ENCODE assay signal across 13 cellular contexts in the genomic region with DNA sequence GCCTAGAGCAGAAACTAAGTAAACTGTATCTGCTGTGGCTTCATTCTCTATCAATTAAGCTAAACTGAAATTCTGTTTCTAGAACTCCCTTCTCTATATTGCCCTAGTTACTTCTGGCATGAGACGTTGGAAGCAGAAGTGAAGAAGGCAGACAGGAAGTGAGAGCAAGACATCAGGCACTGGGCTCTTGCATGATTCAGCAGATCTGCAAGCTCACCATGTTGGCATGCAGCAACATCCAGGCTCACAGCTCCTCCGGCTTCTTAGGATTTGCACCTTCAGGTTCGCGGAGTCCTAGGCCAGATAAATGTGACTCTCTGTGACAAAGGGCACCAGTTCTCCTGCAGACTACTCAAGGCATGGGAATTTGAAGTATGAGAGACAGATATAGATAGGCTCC.
A peak's percentile ranks its signal among the peaks of the same experiment; 100 is the strongest.
DNase-seq lines count a peak whose midpoint lies in the region; ATAC-seq, FAIRE-seq and TF ChIP-seq lines count a peak whose summit lies in the region.
"Had no signal": no experiment of that assay in that cellular context is flagged by ENCODE, and none has a peak within 500 bp of the region (broad histone marks: within the 10 kb centered on the region; RNA-seq: fewer than 3 reads in every experiment).

No MANE protein-coding gene starts in this region.

- RAD21 ChIA-PET in GM12878 (lab: Charles Lee; ENCODE audit: unreplicated experiment), result no interaction called here

- peaks cover 24% of the 10 kb centered on the region for H3K9me3 Mint-ChIP-seq in activated T-helper 1 cell treated with anti-CD3 and anti-CD28 coated beads, Interleukin-12 subunit alpha, Interleukin-12 subunit beta, Interleukin-2, Interleukin-4 antibody, amounts not matched to agents 30 ng/mL and 10 ng/mL and 1 ng/mL, durations not matched to agents 14 hours and 24 hours and 36 hours
- peaks cover 12% of the 10 kb centered on the region for H3K9me3 Mint-ChIP-seq in activated naive CD8-positive, alpha-beta T cell treated with anti-CD3 and anti-CD28 coated beads, Interleukin-2, amount 50 U/mL, for 24 hours

- DNase-seq in ELF-1 (ENCODE audit: low read depth, low spot score) (peak; percentile 39), LHCN-M2 (ENCODE audit: low read depth) (peak; percentile 68), GM12878 (ENCODE audit: low read depth, low spot score) (peak; percentile 19), midbrain (lab: John Stamatoyannopoulos, UW) (peak; percentile 23), dedifferentiated amniotic fluid mesenchymal stem cell (ENCODE audit: extremely low spot score) (no peak)
- no peak for DNase-seq in activated T-helper 1 cell treated with anti-CD3 and anti-CD28 coated beads, Interleukin-12 subunit alpha, Interleukin-12 subunit beta, Interleukin-2, Interleukin-4 antibody, amounts not matched to agents 30 ng/mL and 10 ng/mL and 1 ng/mL, durations not matched to agents 14 hours and 24 hours and 36 hours (ENCODE audit: low spot score)
- DNase-seq in effector memory CD4-positive, alpha-beta T cell, result no peak
- DNase-seq in activated naive CD8-positive, alpha-beta T cell treated with anti-CD3 and anti-CD28 coated beads, Interleukin-2, amount 50 U/mL, for 24 hours, result no peak
- DNase-seq: activated CD8-positive, alpha-beta memory T cell treated with anti-CD3 and anti-CD28 coated beads, Interleukin-2, amount 50 U/mL, for 48 hours; left colon; stimulated activated naive CD8-positive, alpha-beta T cell treated with anti-CD3 and anti-CD28 coated beads, Interleukin-15, amount 100 ng/mL, for 72 hours had no signal

- no peak overlapping the region for H3K27ac ChIP-seq in GM12878 (ENCODE audit: control insufficient read depth, insufficient read depth)
- H3K27ac ChIP-seq in effector memory CD4-positive, alpha-beta T cell (ENCODE audit: insufficient read depth, low read length, poor library complexity, severe bottlenecking), result no peak overlapping the region
- H3K27ac ChIP-seq: coronary artery had no signal

- SMC1A ChIA-PET in GM12878 (lab: Charles Lee; ENCODE audit: uncharacterized antibody, unreplicated experiment), result interaction anchor here (1.3 kb wide), 1 partner anchor 47 kb away, joined by 3 read pairs; no protein-coding TSS in a partner anchor

- no peaks in the 10 kb centered on the region for H3K27me3 Mint-ChIP-seq in activated T-helper 1 cell treated with anti-CD3 and anti-CD28 coated beads, Interleukin-12 subunit alpha, Interleukin-12 subunit beta, Interleukin-2, Interleukin-4 antibody, amounts not matched to agents 30 ng/mL and 10 ng/mL and 1 ng/mL, durations not matched to agents 14 hours and 24 hours and 36 hours (ENCODE audit: insufficient read depth)
- H3K27me3 Mint-ChIP-seq in activated naive CD8-positive, alpha-beta T cell treated with anti-CD3 and anti-CD28 coated beads, Interleukin-2, amount 50 U/mL, for 24 hours, result no peaks in the 10 kb centered on the region
- H3K27me3 Mint-ChIP-seq: IgD-negative memory B cell; stimulated activated naive CD8-positive, alpha-beta T cell treated with anti-CD3 and anti-CD28 coated beads, Interleukin-15, amount 100 ng/mL, for 72 hours had no signal

- no peak for TF ChIP-seq EP300 in GM12878 (IDR thresholded peaks at IDR 0.05; ENCODE audit: borderline replicate concordance in 1 of 2, control insufficient read depth in 1 of 2, low read depth in 2 of 2, low read length in 2 of 2)

- BruUV-seq in GM12878 (replicated peaks; lab: Mats Ljungman, UMichigan), result no TSS peak

- no peak overlapping the region for H3K9ac ChIP-seq in GM12878 (ENCODE audit: control insufficient read depth, insufficient read depth, low read length)

- 44% methylated on average over 4 of the region's 4 CpGs for WGBS in GM12878 (ENCODE audit: insufficient coverage, insufficient replicate concordance, low lambda C conversion rate, missing lambda C conversion rate)

- no peaks in the 10 kb centered on the region for H3K36me3 ChIP-seq in GM12878 (ENCODE audit: control insufficient read depth in 2 of 2, insufficient read depth in 2 of 2, low read length in 1 of 2)
- H3K36me3 ChIP-seq in effector memory CD4-positive, alpha-beta T cell (ENCODE audit: control insufficient read depth, insufficient read depth, low read length), result no peaks in the 10 kb centered on the region

- POLR2A ChIA-PET in GM12878 (lab: Charles Lee), result no interaction called here

- H3K4me2 ChIP-seq in GM12878 (ENCODE audit: control insufficient read depth, insufficient read depth), result no peak overlapping the region

- no peak overlapping the region for H2AFZ ChIP-seq in GM12878 (ENCODE audit: control insufficient read depth, low read depth, low read length)

- no peak for TF ChIP-seq RAD21 in GM12878 (IDR thresholded peaks at IDR 0.05; ENCODE audit: insufficient read depth, low read depth, low read length)

- intact Hi-C loops in GM12878 (cut with micrococcal nuclease; ENCODE audit: unreplicated experiment), result no loop called here
- intact Hi-C loops in activated T-helper 1 cell treated with anti-CD3 and anti-CD28 coated beads, Interleukin-12 subunit alpha, Interleukin-12 subunit beta, Interleukin-2, Interleukin-4 antibody, amounts not matched to agents 30 ng/mL and 10 ng/mL and 1 ng/mL, durations not matched to agents 14 hours and 24 hours and 36 hours (cut with micrococcal nuclease), result no loop called here

- no peak for FAIRE-seq in GM12878 (lab: Jason Lieb, UNC)

- in situ Hi-C loops in GM12878 (cut with MboI), result no loop called here

- H3K27ac Mint-ChIP-seq in activated T-helper 1 cell treated with anti-CD3 and anti-CD28 coated beads, Interleukin-12 subunit alpha, Interleukin-12 subunit beta, Interleukin-2, Interleukin-4 antibody, amounts not matched to agents 30 ng/mL and 10 ng/mL and 1 ng/mL, durations not matched to agents 14 hours and 24 hours and 36 hours, result no peak overlapping the region
- H3K27ac Mint-ChIP-seq in activated naive CD8-positive, alpha-beta T cell treated with anti-CD3 and anti-CD28 coated beads, Interleukin-2, amount 50 U/mL, for 24 hours, result no peak overlapping the region
- H3K27ac Mint-ChIP-seq: IgD-negative memory B cell; stimulated activated naive CD8-positive, alpha-beta T cell treated with anti-CD3 and anti-CD28 coated beads, Interleukin-15, amount 100 ng/mL, for 72 hours had no signal

- TF ChIP-seq CTCF in GM12878 (IDR thresholded peaks at IDR 0.05 in 2 of 3, conservative IDR thresholded peaks at IDR 0.05 in 1 of 3; ENCODE audit: control insufficient read depth in 2 of 3, extremely low read depth in 1 of 3, insufficient read depth in 1 of 3, low read depth in 3 of 3, low read length in 3 of 3), result no peak

- no peaks in the 10 kb centered on the region for H3K79me2 ChIP-seq in GM12878 (ENCODE audit: control insufficient read depth, insufficient read depth, low read length)

- no peak overlapping the region for H3K4me3 Mint-ChIP-seq in activated T-helper 1 cell treated with anti-CD3 and anti-CD28 coated beads, Interleukin-12 subunit alpha, Interleukin-12 subunit beta, Interleukin-2, Interleukin-4 antibody, amounts not matched to agents 30 ng/mL and 10 ng/mL and 1 ng/mL, durations not matched to agents 14 hours and 24 hours and 36 hours
- no peak overlapping the region for H3K4me3 Mint-ChIP-seq in activated naive CD8-positive, alpha-beta T cell treated with anti-CD3 and anti-CD28 coated beads, Interleukin-2, amount 50 U/mL, for 24 hours
- H3K4me3 Mint-ChIP-seq: IgD-negative memory B cell; stimulated activated naive CD8-positive, alpha-beta T cell treated with anti-CD3 and anti-CD28 coated beads, Interleukin-15, amount 100 ng/mL, for 72 hours had no signal

- H3K36me3 Mint-ChIP-seq in activated T-helper 1 cell treated with anti-CD3 and anti-CD28 coated beads, Interleukin-12 subunit alpha, Interleukin-12 subunit beta, Interleukin-2, Interleukin-4 antibody, amounts not matched to agents 30 ng/mL and 10 ng/mL and 1 ng/mL, durations not matched to agents 14 hours and 24 hours and 36 hours (ENCODE audit: low read depth), result no peaks in the 10 kb centered on the region
- no peaks in the 10 kb centered on the region for H3K36me3 Mint-ChIP-seq in activated naive CD8-positive, alpha-beta T cell treated with anti-CD3 and anti-CD28 coated beads, Interleukin-2, amount 50 U/mL, for 24 hours (ENCODE audit: low read depth)
- H3K36me3 Mint-ChIP-seq: IgD-negative memory B cell had no signal

- CTCF ChIA-PET in GM12878 (lab: Yijun Ruan, JAX), result no interaction called here

- peak; percentile 88 for ATAC-seq in GM12878
- ATAC-seq in activated naive CD8-positive, alpha-beta T cell treated with anti-CD3 and anti-CD28 coated beads, Interleukin-2, amount 50 U/mL, for 24 hours, result no peak
- ATAC-seq: left colon; stimulated activated naive CD8-positive, alpha-beta T cell treated with anti-CD3 and anti-CD28 coated beads, Interleukin-15, amount 100 ng/mL, for 72 hours had no signal

- H3K4me3 ChIP-seq in GM12878, result no peak overlapping the region
- no peak overlapping the region for H3K4me3 ChIP-seq in effector memory CD4-positive, alpha-beta T cell (ENCODE audit: insufficient read depth, low read depth, low read length, poor library complexity, severe bottlenecking)
- H3K4me3 ChIP-seq: coronary artery had no signal

- no peaks in the 10 kb centered on the region for H4K20me1 ChIP-seq in GM12878 (ENCODE audit: control insufficient read depth, insufficient read depth)

- H3K4me1 Mint-ChIP-seq in activated T-helper 1 cell treated with anti-CD3 and anti-CD28 coated beads, Interleukin-12 subunit alpha, Interleukin-12 subunit beta, Interleukin-2, Interleukin-4 antibody, amounts not matched to agents 30 ng/mL and 10 ng/mL and 1 ng/mL, durations not matched to agents 14 hours and 24 hours and 36 hours (ENCODE audit: low read depth), result no peaks in the 10 kb centered on the region
- no peaks in the 10 kb centered on the region for H3K4me1 Mint-ChIP-seq in activated naive CD8-positive, alpha-beta T cell treated with anti-CD3 and anti-CD28 coated beads, Interleukin-2, amount 50 U/mL, for 24 hours
- H3K4me1 Mint-ChIP-seq: IgD-negative memory B cell; stimulated activated naive CD8-positive, alpha-beta T cell treated with anti-CD3 and anti-CD28 coated beads, Interleukin-15, amount 100 ng/mL, for 72 hours had no signal

- TF ChIP-seq POLR2A in GM12878 (IDR thresholded peaks at IDR 0.05; ENCODE audit: low read depth, low read length), result no peak

- no peaks in the 10 kb centered on the region for H3K27me3 ChIP-seq in GM12878 (replicated peaks in 1 of 2; ENCODE audit: control insufficient read depth in 2 of 2, insufficient read depth in 2 of 2, low read length in 1 of 2)
- no peaks in the 10 kb centered on the region for H3K27me3 ChIP-seq in effector memory CD4-positive, alpha-beta T cell (replicated peaks; ENCODE audit: control insufficient read depth, insufficient read depth, low read length, poor library complexity, severe bottlenecking)

- no peaks in the 10 kb centered on the region for H3K4me1 ChIP-seq in GM12878 (ENCODE audit: control insufficient read depth, insufficient read depth, low read length)
- no peaks in the 10 kb centered on the region for H3K4me1 ChIP-seq in effector memory CD4-positive, alpha-beta T cell (ENCODE audit: control insufficient read depth, insufficient read depth, low read length, poor library complexity, severe bottlenecking)

- H3K9me3 ChIP-seq in GM12878 (replicated peaks; ENCODE audit: control insufficient read depth, insufficient read depth, low read length), result no peaks in the 10 kb centered on the region
- H3K9me3 ChIP-seq in effector memory CD4-positive, alpha-beta T cell (ENCODE audit: control insufficient read depth, low read length), result no peaks in the 10 kb centered on the region

TF ChIP-seq in GM12878, 131 proteins besides CTCF, POLR2A, EP300 and RAD21 (continues in another document):
- TF ChIP-seq IKZF2 (IDR thresholded peaks at IDR 0.05), result no peak

Comparison
In these comparisons a context has a peak if more than half of its experiments do, and no peak if none do; other contexts are left out.
1. DNase-seq: peak in ELF-1 (single experiment), LHCN-M2 (single experiment), GM12878 (single experiment) and midbrain (single experiment); none in dedifferentiated amniotic fluid mesenchymal stem cell (single experiment), activated T-helper 1 cell treated with anti-CD3 and anti-CD28 coated beads, Interleukin-12 subunit alpha, Interleukin-12 subunit beta, Interleukin-2, Interleukin-4 antibody, amounts not matched to agents 30 ng/mL and 10 ng/mL and 1 ng/mL, durations not matched to agents 14 hours and 24 hours and 36 hours (single experiment), effector memory CD4-positive, alpha-beta T cell (0 of 3) and activated naive CD8-positive, alpha-beta T cell treated with anti-CD3 and anti-CD28 coated beads, Interleukin-2, amount 50 U/mL, for 24 hours (single experiment).